Comparison of ENCODE assay signal across 1 cellular context in the genomic region with DNA sequence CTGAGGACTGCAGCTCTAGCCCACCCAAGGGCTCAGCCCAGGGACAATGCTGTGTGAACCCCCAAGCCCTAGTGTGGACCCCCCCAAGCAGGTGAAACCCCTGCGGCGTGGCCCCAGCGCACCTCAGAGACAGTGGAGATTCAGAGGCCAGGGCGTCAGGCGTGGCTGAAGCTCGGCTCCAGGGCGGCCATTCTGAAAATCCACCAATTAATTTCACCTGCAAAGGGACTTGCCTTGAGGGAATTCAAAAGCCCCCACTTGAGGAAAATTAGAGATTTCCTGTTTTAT.
TF ChIP-seq lines count a peak whose summit lies in the region.

No MANE protein-coding gene starts in this region.

TF ChIP-seq in H1, 55 proteins besides CTCF, POLR2A, EP300 and RAD21 (continued from another document):
- TF ChIP-seq TEAD4 (IDR thresholded peaks at IDR 0.05; ENCODE audit: low read depth, low read length) (no peak), KDM1A (IDR thresholded peaks at IDR 0.05; ENCODE audit: borderline replicate concordance, low read length) (no peak), CBX5 (IDR thresholded peaks at IDR 0.05; ENCODE audit: low read depth, low read length) (no peak), POLR2AphosphoS5 (IDR thresholded peaks at IDR 0.05; ENCODE audit: low read depth, low read length) (no peak), CEBPB (IDR thresholded peaks at IDR 0.05; ENCODE audit: low read depth, low read length) (no peak), FOSL1 (IDR thresholded peaks at IDR 0.05; ENCODE audit: insufficient read depth, low read depth, low read length) (no peak), RFX5 (IDR thresholded peaks at IDR 0.05; ENCODE audit: borderline replicate concordance, low read depth, low read length) (no peak), RNF2 (IDR thresholded peaks at IDR 0.05; ENCODE audit: borderline replicate concordance, low read depth, low read length, missing control alignments, poor library complexity, severe bottlenecking) (no peak), CBX8 (IDR thresholded peaks at IDR 0.05; ENCODE audit: borderline replicate concordance, low read depth, low read length) (no peak), PHF8 (conservative IDR thresholded peaks at IDR 0.05; ENCODE audit: low read depth, low read length) (no peak), GABPA (IDR thresholded peaks at IDR 0.05; ENCODE audit: borderline replicate concordance, insufficient read depth, low read length) (no peak), CHD2 (IDR thresholded peaks at IDR 0.05; ENCODE audit: low read length) (no peak)
- TF ChIP-seq, protein P1, sequence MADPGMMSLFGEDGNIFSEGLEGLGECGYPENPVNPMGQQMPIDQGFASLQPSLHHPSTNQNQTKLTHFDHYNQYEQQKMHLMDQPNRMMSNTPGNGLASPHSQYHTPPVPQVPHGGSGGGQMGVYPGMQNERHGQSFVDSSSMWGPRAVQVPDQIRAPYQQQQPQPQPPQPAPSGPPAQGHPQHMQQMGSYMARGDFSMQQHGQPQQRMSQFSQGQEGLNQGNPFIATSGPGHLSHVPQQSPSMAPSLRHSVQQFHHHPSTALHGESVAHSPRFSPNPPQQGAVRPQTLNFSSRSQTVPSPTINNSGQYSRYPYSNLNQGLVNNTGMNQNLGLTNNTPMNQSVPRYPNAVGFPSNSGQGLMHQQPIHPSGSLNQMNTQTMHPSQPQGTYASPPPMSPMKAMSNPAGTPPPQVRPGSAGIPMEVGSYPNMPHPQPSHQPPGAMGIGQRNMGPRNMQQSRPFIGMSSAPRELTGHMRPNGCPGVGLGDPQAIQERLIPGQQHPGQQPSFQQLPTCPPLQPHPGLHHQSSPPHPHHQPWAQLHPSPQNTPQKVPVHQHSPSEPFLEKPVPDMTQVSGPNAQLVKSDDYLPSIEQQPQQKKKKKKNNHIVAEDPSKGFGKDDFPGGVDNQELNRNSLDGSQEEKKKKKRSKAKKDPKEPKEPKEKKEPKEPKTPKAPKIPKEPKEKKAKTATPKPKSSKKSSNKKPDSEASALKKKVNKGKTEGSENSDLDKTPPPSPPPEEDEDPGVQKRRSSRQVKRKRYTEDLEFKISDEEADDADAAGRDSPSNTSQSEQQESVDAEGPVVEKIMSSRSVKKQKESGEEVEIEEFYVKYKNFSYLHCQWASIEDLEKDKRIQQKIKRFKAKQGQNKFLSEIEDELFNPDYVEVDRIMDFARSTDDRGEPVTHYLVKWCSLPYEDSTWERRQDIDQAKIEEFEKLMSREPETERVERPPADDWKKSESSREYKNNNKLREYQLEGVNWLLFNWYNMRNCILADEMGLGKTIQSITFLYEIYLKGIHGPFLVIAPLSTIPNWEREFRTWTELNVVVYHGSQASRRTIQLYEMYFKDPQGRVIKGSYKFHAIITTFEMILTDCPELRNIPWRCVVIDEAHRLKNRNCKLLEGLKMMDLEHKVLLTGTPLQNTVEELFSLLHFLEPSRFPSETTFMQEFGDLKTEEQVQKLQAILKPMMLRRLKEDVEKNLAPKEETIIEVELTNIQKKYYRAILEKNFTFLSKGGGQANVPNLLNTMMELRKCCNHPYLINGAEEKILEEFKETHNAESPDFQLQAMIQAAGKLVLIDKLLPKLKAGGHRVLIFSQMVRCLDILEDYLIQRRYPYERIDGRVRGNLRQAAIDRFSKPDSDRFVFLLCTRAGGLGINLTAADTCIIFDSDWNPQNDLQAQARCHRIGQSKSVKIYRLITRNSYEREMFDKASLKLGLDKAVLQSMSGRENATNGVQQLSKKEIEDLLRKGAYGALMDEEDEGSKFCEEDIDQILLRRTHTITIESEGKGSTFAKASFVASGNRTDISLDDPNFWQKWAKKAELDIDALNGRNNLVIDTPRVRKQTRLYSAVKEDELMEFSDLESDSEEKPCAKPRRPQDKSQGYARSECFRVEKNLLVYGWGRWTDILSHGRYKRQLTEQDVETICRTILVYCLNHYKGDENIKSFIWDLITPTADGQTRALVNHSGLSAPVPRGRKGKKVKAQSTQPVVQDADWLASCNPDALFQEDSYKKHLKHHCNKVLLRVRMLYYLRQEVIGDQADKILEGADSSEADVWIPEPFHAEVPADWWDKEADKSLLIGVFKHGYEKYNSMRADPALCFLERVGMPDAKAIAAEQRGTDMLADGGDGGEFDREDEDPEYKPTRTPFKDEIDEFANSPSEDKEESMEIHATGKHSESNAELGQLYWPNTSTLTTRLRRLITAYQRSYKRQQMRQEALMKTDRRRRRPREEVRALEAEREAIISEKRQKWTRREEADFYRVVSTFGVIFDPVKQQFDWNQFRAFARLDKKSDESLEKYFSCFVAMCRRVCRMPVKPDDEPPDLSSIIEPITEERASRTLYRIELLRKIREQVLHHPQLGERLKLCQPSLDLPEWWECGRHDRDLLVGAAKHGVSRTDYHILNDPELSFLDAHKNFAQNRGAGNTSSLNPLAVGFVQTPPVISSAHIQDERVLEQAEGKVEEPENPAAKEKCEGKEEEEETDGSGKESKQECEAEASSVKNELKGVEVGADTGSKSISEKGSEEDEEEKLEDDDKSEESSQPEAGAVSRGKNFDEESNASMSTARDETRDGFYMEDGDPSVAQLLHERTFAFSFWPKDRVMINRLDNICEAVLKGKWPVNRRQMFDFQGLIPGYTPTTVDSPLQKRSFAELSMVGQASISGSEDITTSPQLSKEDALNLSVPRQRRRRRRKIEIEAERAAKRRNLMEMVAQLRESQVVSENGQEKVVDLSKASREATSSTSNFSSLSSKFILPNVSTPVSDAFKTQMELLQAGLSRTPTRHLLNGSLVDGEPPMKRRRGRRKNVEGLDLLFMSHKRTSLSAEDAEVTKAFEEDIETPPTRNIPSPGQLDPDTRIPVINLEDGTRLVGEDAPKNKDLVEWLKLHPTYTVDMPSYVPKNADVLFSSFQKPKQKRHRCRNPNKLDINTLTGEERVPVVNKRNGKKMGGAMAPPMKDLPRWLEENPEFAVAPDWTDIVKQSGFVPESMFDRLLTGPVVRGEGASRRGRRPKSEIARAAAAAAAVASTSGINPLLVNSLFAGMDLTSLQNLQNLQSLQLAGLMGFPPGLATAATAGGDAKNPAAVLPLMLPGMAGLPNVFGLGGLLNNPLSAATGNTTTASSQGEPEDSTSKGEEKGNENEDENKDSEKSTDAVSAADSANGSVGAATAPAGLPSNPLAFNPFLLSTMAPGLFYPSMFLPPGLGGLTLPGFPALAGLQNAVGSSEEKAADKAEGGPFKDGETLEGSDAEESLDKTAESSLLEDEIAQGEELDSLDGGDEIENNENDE (IDR thresholded peaks at IDR 0.05; ENCODE audit: insufficient replicate concordance, low read length): no peak
- TF ChIP-seq, protein P2, sequence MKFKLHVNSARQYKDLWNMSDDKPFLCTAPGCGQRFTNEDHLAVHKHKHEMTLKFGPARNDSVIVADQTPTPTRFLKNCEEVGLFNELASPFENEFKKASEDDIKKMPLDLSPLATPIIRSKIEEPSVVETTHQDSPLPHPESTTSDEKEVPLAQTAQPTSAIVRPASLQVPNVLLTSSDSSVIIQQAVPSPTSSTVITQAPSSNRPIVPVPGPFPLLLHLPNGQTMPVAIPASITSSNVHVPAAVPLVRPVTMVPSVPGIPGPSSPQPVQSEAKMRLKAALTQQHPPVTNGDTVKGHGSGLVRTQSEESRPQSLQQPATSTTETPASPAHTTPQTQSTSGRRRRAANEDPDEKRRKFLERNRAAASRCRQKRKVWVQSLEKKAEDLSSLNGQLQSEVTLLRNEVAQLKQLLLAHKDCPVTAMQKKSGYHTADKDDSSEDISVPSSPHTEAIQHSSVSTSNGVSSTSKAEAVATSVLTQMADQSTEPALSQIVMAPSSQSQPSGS (IDR thresholded peaks at IDR 0.05; ENCODE audit: low read length): no peak
TF ChIP-seq in H1: peak in this region for 0.
